9 cellular contexts compared by ENCODE assay signal in the genomic region with DNA sequence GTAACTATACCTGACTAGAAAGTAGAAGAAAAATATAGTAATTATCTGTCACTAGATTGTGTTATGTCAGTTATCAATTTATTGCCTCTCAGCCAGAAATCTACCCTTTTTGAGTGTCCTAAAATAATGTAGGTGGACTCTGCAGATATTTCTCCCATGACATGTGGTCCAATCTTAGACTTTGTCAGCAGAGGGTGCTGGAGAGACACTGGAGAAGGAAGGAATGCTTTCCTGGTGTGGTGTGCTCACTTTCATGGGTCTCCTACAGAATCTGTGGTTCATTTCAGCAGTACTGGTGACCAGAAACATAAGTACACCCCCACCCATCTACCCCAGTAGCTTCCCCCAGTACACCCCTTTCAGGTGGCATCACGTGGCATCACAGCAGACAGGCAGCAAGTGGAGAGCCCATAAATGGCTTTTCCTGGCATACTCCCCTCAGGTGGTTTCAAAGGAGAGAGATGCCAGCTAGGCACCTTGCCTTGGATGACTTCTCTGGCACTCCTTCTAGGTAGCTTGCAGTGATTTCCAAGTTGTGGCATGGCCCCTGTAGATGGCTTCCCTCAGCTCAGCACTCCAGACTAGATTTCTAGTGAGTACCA.
DNase-seq lines count a peak whose midpoint lies in the region; ATAC-seq and TF ChIP-seq lines count a peak whose summit lies in the region.
"Had no signal": no experiment of that assay in that cellular context is flagged by ENCODE, and none has a peak within 500 bp of the region (broad histone marks: within the 10 kb centered on the region; RNA-seq: fewer than 3 reads in every experiment).

No MANE protein-coding gene starts in this region.

- intact Hi-C loops in transverse colon (cut with DNase I; ENCODE audit: low total_unique reads) (no loop called here), natural killer cell (cut with micrococcal nuclease) (no loop called here)

- no peaks in the 10 kb centered on the region for H3K9me3 ChIP-seq in transverse colon

- no peaks in the 10 kb centered on the region for H3K4me1 ChIP-seq in transverse colon

- in situ Hi-C loops in transverse colon (cut with MboI; ENCODE audit: low pct_ligation_motif_present in 1 of 4, low pct_unique_long_range_greater_than_20kb in 1 of 4, low sequenced_read_pairs in 3 of 4), result loop anchor here in 2 of 4 donors (25.0 kb wide), 2 partner anchors 333 to 983 kb away; no protein-coding TSS in a partner anchor

- no peak for TF ChIP-seq EP300 in transverse colon (IDR thresholded peaks at IDR 0.05; ENCODE audit: low read depth)

- H3K4me3 ChIP-seq in transverse colon, result no peak overlapping the region

- peak; percentile 28 for DNase-seq in activated naive CD4-positive, alpha-beta T cell treated with anti-CD3 and anti-CD28 coated beads, Interleukin-2, amount 10 ng/mL, durations not matched to agents 7 days and 5 days
- DNase-seq in activated naive CD4-positive, alpha-beta T cell (lab: John Stamatoyannopoulos, UW), result no peak
- DNase-seq in NCI-H748 treated with DMSO at 0.1 percent for 48 hours (lab: John Stamatoyannopoulos, UW) (peak; percentile 39), erythroblast (lab: John Stamatoyannopoulos, UW) (peak; percentile 3 to 10), transverse colon (no peak), natural killer cell (no peak)

- no peaks in the 10 kb centered on the region for H3K36me3 ChIP-seq in transverse colon

- H3K27me3 ChIP-seq in transverse colon, result no peaks in the 10 kb centered on the region

- ATAC-seq in GM21515 (IDR thresholded peaks at IDR 0.05; ENCODE audit: unreplicated experiment) (no peak), natural killer cell (no peak), HG02759 (IDR thresholded peaks at IDR 0.05; ENCODE audit: unreplicated experiment) (no peak)

- peak in 4 of 5 experiments; percentile 26 to 39 (median 30) for TF ChIP-seq CTCF in transverse colon (IDR thresholded peaks at IDR 0.05)
- no peak for TF ChIP-seq CTCF in natural killer cell (IDR thresholded peaks at IDR 0.05)

- no peak overlapping the region for H3K27ac Mint-ChIP-seq in activated naive CD4-positive, alpha-beta T cell treated with anti-CD3 and anti-CD28 coated beads, Interleukin-2, amount 10 ng/mL, durations not matched to agents 7 days and 5 days
- no peak overlapping the region for H3K27ac Mint-ChIP-seq in natural killer cell
- H3K27ac Mint-ChIP-seq: activated naive CD8-positive, alpha-beta T cell had no signal

- peaks cover 14% of the 10 kb centered on the region for H3K27me3 Mint-ChIP-seq in activated naive CD4-positive, alpha-beta T cell treated with anti-CD3 and anti-CD28 coated beads, Interleukin-2, amount 10 ng/mL, durations not matched to agents 7 days and 5 days
- peaks cover 0 to 7% of the 10 kb centered on the region in 2 donors for H3K27me3 Mint-ChIP-seq in natural killer cell (ENCODE audit: low read depth in 2 of 2)

- H3K27ac ChIP-seq in transverse colon, result no peak overlapping the region

- H3K4me1 Mint-ChIP-seq in activated naive CD4-positive, alpha-beta T cell treated with anti-CD3 and anti-CD28 coated beads, Interleukin-2, amount 10 ng/mL, durations not matched to agents 7 days and 5 days, result no peaks in the 10 kb centered on the region
- H3K4me1 Mint-ChIP-seq in natural killer cell, result peaks cover 21 to 41% of the 10 kb centered on the region in 2 donors

- no peak overlapping the region for H3K4me3 Mint-ChIP-seq in activated naive CD4-positive, alpha-beta T cell treated with anti-CD3 and anti-CD28 coated beads, Interleukin-2, amount 10 ng/mL, durations not matched to agents 7 days and 5 days
- no peak overlapping the region for H3K4me3 Mint-ChIP-seq in natural killer cell
- H3K4me3 Mint-ChIP-seq: activated naive CD8-positive, alpha-beta T cell had no signal

- H3K36me3 Mint-ChIP-seq in activated naive CD4-positive, alpha-beta T cell treated with anti-CD3 and anti-CD28 coated beads, Interleukin-2, amount 10 ng/mL, durations not matched to agents 7 days and 5 days, result no peaks in the 10 kb centered on the region
- no peaks in the 10 kb centered on the region for H3K36me3 Mint-ChIP-seq in natural killer cell
- H3K36me3 Mint-ChIP-seq: activated naive CD8-positive, alpha-beta T cell had no signal

- no peak for TF ChIP-seq POLR2A in erythroblast (IDR thresholded peaks at IDR 0.05; ENCODE audit: low read length)
- TF ChIP-seq POLR2A in transverse colon (IDR thresholded peaks at IDR 0.05), result no peak

- 79 to 80% methylated on average over 1 of the region's 1 CpG for WGBS in transverse colon (ENCODE audit: low coverage in 1 of 2), 2 donors

- CTCF ChIA-PET in activated naive CD4-positive, alpha-beta T cell treated with anti-CD3 and anti-CD28 coated beads, Interleukin-2, amount 10 ng/mL, durations not matched to agents 7 days and 5 days (lab: Charles Lee), result interaction anchor here (0.9 to 1.2 kb wide), 3 partner anchors 351 to 989 kb away, joined by 3 to 5 read pairs (median 3); no protein-coding TSS in a partner anchor

- no peaks in the 10 kb centered on the region for H3K9me3 Mint-ChIP-seq in activated naive CD4-positive, alpha-beta T cell treated with anti-CD3 and anti-CD28 coated beads, Interleukin-2, amount 10 ng/mL, durations not matched to agents 7 days and 5 days
- H3K9me3 Mint-ChIP-seq in natural killer cell, result no peaks in the 10 kb centered on the region

Comparison
In these comparisons a context has a peak if more than half of its experiments do, and no peak if none do; other contexts are left out.
1. DNase-seq: peak in activated naive CD4-positive, alpha-beta T cell treated with anti-CD3 and anti-CD28 coated beads, Interleukin-2, amount 10 ng/mL, durations not matched to agents 7 days and 5 days (single experiment), NCI-H748 treated with DMSO at 0.1 percent for 48 hours (single experiment) and erythroblast (2 of 2); none in activated naive CD4-positive, alpha-beta T cell (0 of 4), transverse colon (single experiment) and natural killer cell (single experiment).